Comparison of ENCODE assay signal across 9 cellular contexts in genomic region chr5:178732281-178732680, GRCh38.
"Had no signal": no experiment of that assay in that cellular context is flagged by ENCODE, and none has a peak within 500 bp of the region (broad histone marks: within the 10 kb centered on the region; RNA-seq: fewer than 3 reads in every experiment).

No MANE protein-coding gene starts in this region.

- H3K9me3 Mint-ChIP-seq: natural killer cell had no signal

- ATAC-seq: esophagus mucosa, natural killer cell had no signal

- H3K27ac Mint-ChIP-seq: activated naive CD4-positive, alpha-beta T cell treated with anti-CD3 and anti-CD28 coated beads for 36 hours; activated T-helper 1 cell treated with anti-CD3 and anti-CD28 coated beads, Interleukin-12 subunit alpha, Interleukin-12 subunit beta, Interleukin-2, Interleukin-4 antibody, amounts not matched to agents 30 ng/mL and 10 ng/mL and 1 ng/mL, durations not matched to agents 14 hours and 24 hours and 36 hours; natural killer cell had no signal

- H3K27ac ChIP-seq: coronary artery, left ventricle myocardium inferior had no signal

- DNase-seq: activated CD4-positive, CD25-positive, alpha-beta regulatory T cell treated with anti-CD3 and anti-CD28 coated beads, Interleukin-2, amount 50 U/mL, for 72 hours; activated naive CD4-positive, alpha-beta T cell treated with anti-CD3 and anti-CD28 coated beads for 36 hours; left ventricle myocardium inferior; natural killer cell; stimulated activated CD4-positive, alpha-beta T cell treated with anti-CD3 and anti-CD28 coated beads, Interleukin-2, amount 100 ng/mL, for 24 hours; T-helper 9 cell had no signal

- H3K36me3 Mint-ChIP-seq: natural killer cell had no signal

- H3K4me3 ChIP-seq: coronary artery, left ventricle myocardium inferior had no signal

- H3K4me3 Mint-ChIP-seq: activated naive CD4-positive, alpha-beta T cell treated with anti-CD3 and anti-CD28 coated beads for 36 hours; activated T-helper 1 cell treated with anti-CD3 and anti-CD28 coated beads, Interleukin-12 subunit alpha, Interleukin-12 subunit beta, Interleukin-2, Interleukin-4 antibody, amounts not matched to agents 30 ng/mL and 10 ng/mL and 1 ng/mL, durations not matched to agents 14 hours and 24 hours and 36 hours; natural killer cell had no signal
